ENCODE assay signal across 1 cellular context in genomic region chr16:30997000-30997886, GRCh38.
TF ChIP-seq lines count a peak whose summit lies in the region.

No MANE protein-coding gene starts in this region.

TF ChIP-seq in HEK293, 187 proteins besides CTCF, POLR2A, EP300 and RAD21 (continued from another document and continues in another):
- TF ChIP-seq ZNF148 (tag by site-specific recombination; IDR thresholded peaks at IDR 0.05; ENCODE audit: borderline replicate concordance) = no peak
- TF ChIP-seq KLF16 (tag by site-specific recombination; IDR thresholded peaks at IDR 0.05) = no peak
- TF ChIP-seq ZBTB21 (tag by site-specific recombination; IDR thresholded peaks at IDR 0.05) = 0 out of 2 replicates have a peak, but pooled peaks have one; percentile 36
- peak; percentile 67; the same call in 1 of the 2 replicates for TF ChIP-seq ZNF335 (tag by site-specific recombination; conservative IDR thresholded peaks at IDR 0.05)
- peak; percentile 85 for TF ChIP-seq SP3 (tag by site-specific recombination; IDR thresholded peaks at IDR 0.05)
- peak; percentile 75; the same call in 1 of the 2 replicates for TF ChIP-seq KLF8 (tag by site-specific recombination; IDR thresholded peaks at IDR 0.05)
- no peak for TF ChIP-seq BCL11B (tag by site-specific recombination; IDR thresholded peaks at IDR 0.05; ENCODE audit: low read depth)
- TF ChIP-seq ZNF398 (tag by site-specific recombination; IDR thresholded peaks at IDR 0.05) = peak; percentile 47; the same call in 1 of the 2 replicates
- TF ChIP-seq ZNF747 (tag by site-specific recombination; IDR thresholded peaks at IDR 0.05) = no peak
- TF ChIP-seq ZNF501 (tag by site-specific recombination; IDR thresholded peaks at IDR 0.05) = peak; percentile 42; the same call in 1 of the 2 replicates
- TF ChIP-seq ZFP3 (tag by site-specific recombination; IDR thresholded peaks at IDR 0.05; ENCODE audit: low read depth) = no peak
- TF ChIP-seq ZNF707 (tag by site-specific recombination; IDR thresholded peaks at IDR 0.05) = no peak
- TF ChIP-seq REPIN1 (tag by site-specific recombination; IDR thresholded peaks at IDR 0.05; ENCODE audit: low read depth) = no peak
- TF ChIP-seq ZNF24 (tag by site-specific recombination; IDR thresholded peaks at IDR 0.05) = peak; percentile 45; the same call in 1 of the 2 replicates
- no peak for TF ChIP-seq ZNF280C (tag by site-specific recombination; IDR thresholded peaks at IDR 0.05)
- no peak for TF ChIP-seq ZNF555 (tag by site-specific recombination; conservative IDR thresholded peaks at IDR 0.05)
- no peak for TF ChIP-seq ZNF621 (tag by site-specific recombination; IDR thresholded peaks at IDR 0.05)
- no peak for TF ChIP-seq ZNF394 (tag by site-specific recombination; IDR thresholded peaks at IDR 0.05; ENCODE audit: borderline replicate concordance)
- TF ChIP-seq ZNF23 (tag by site-specific recombination; IDR thresholded peaks at IDR 0.05; ENCODE audit: borderline replicate concordance) = no peak
- no peak for TF ChIP-seq ZNF514 (tag by site-specific recombination; IDR thresholded peaks at IDR 0.05)
- TF ChIP-seq ZNF549 (tag by site-specific recombination; IDR thresholded peaks at IDR 0.05) = no peak
- no peak for TF ChIP-seq ZNF112 (tag by site-specific recombination; IDR thresholded peaks at IDR 0.05)
- no peak for TF ChIP-seq PRDM4 (tag by site-specific recombination; IDR thresholded peaks at IDR 0.05)
- TF ChIP-seq ZBTB48 (tag by site-specific recombination; IDR thresholded peaks at IDR 0.05) = peak; percentile 100
- TF ChIP-seq ZNF670 (tag by site-specific recombination; IDR thresholded peaks at IDR 0.05; ENCODE audit: low read depth) = no peak
- TF ChIP-seq ZNF169 (tag by site-specific recombination; IDR thresholded peaks at IDR 0.05) = no peak
- peak; percentile 84 for TF ChIP-seq KLF1 (tag by site-specific recombination; IDR thresholded peaks at IDR 0.05)
- no peak for TF ChIP-seq ZNF488 (tag by site-specific recombination; IDR thresholded peaks at IDR 0.05)
- TF ChIP-seq ZNF19 (tag by site-specific recombination; IDR thresholded peaks at IDR 0.05; ENCODE audit: low read depth) = no peak
- 0 out of 2 replicates have a peak, but pooled peaks have one; percentile 18 for TF ChIP-seq ZBTB20 (tag by site-specific recombination; IDR thresholded peaks at IDR 0.05)
- TF ChIP-seq GLIS1 (tag by site-specific recombination; IDR thresholded peaks at IDR 0.05) = peak; percentile 27; the same call in 1 of the 2 replicates
- TF ChIP-seq ZNF610 (tag by site-specific recombination; IDR thresholded peaks at IDR 0.05; ENCODE audit: borderline replicate concordance) = no peak
- TF ChIP-seq ZNF114 (tag by site-specific recombination; IDR thresholded peaks at IDR 0.05) = no peak
- no peak for TF ChIP-seq ATF2 (tag by site-specific recombination; IDR thresholded peaks at IDR 0.05; ENCODE audit: low read depth)
- TF ChIP-seq ZNF211 (tag by site-specific recombination; IDR thresholded peaks at IDR 0.05; ENCODE audit: low read depth) = no peak
- TF ChIP-seq ZNF624 (tag by site-specific recombination; IDR thresholded peaks at IDR 0.05) = no peak
- TF ChIP-seq ZFP37 (tag by site-specific recombination; IDR thresholded peaks at IDR 0.05) = no peak
- TF ChIP-seq ZBTB7A (tag by site-specific recombination; IDR thresholded peaks at IDR 0.05; ENCODE audit: low read depth) = no peak; the same call in 1 of the 2 replicates
- TF ChIP-seq ZNF362 (tag by site-specific recombination; IDR thresholded peaks at IDR 0.05) = no peak
- TF ChIP-seq ZNF510 (tag by site-specific recombination; IDR thresholded peaks at IDR 0.05; ENCODE audit: insufficient replicate concordance) = no peak
- no peak for TF ChIP-seq ZNF2 (tag by site-specific recombination; IDR thresholded peaks at IDR 0.05)
- TF ChIP-seq RBAK (tag by site-specific recombination; IDR thresholded peaks at IDR 0.05) = no peak
- no peak for TF ChIP-seq YY1 (tag by site-specific recombination; IDR thresholded peaks at IDR 0.05)
- no peak for TF ChIP-seq ZNF449 (tag by site-specific recombination; IDR thresholded peaks at IDR 0.05)
- TF ChIP-seq TRIM28 (IDR thresholded peaks at IDR 0.05; ENCODE audit: borderline replicate concordance, low read length) = no peak
- 0 out of 2 replicates have a peak, but pooled peaks have one; percentile 49 for TF ChIP-seq YY2 (tag by site-specific recombination; IDR thresholded peaks at IDR 0.05)
- TF ChIP-seq ZNF174 (tag by site-specific recombination; IDR thresholded peaks at IDR 0.05) = no peak
- no peak for TF ChIP-seq ZNF76 (tag by site-specific recombination; IDR thresholded peaks at IDR 0.05; ENCODE audit: borderline replicate concordance, low read depth)
- peak; percentile 70 for TF ChIP-seq GLIS2 (tag by site-specific recombination; IDR thresholded peaks at IDR 0.05)
- TF ChIP-seq ZNF416 (tag by site-specific recombination; IDR thresholded peaks at IDR 0.05) = no peak
- TF ChIP-seq ZNF692 (tag by site-specific recombination; IDR thresholded peaks at IDR 0.05) = peak; percentile 96
